Comparison of ENCODE assay signal across 9 cellular contexts in genomic region chr2:162840598-162841246, GRCh38. TPM values are rescaled to one million over a fixed set of nuclear protein-coding genes. Genes with fewer than 3 reads are reported as not detected.
A peak's percentile ranks its signal among the peaks of the same experiment; 100 is the strongest.
DNase-seq lines count a peak whose midpoint lies in the region; ATAC-seq lines count a peak whose summit lies in the region.
"Had no signal": no experiment of that assay in that cellular context is flagged by ENCODE, and none has a peak within 500 bp of the region (broad histone marks: within the 10 kb centered on the region; RNA-seq: fewer than 3 reads in every experiment).

No MANE protein-coding gene starts in this region.

- peak; percentile 71 for ATAC-seq in GM21381 (IDR thresholded peaks at IDR 0.05; ENCODE audit: unreplicated experiment)
- no peak for ATAC-seq in HG03097 (IDR thresholded peaks at IDR 0.05; ENCODE audit: low FRiP score, unreplicated experiment)

- DNase-seq in Daoy (ENCODE audit: low read depth) (peak; percentile 48), KG1 (lab: John Stamatoyannopoulos, UW) (peak; percentile 50), iPS DF 19.7 (ENCODE audit: low read depth, low spot score) (peak; percentile 72), substantia nigra (lab: John Stamatoyannopoulos, UW) (peak in 31 of 49 donors; percentile 4 to 57 (median 24))
- DNase-seq in activated naive CD8-positive, alpha-beta T cell treated with anti-CD3 and anti-CD28 coated beads for 36 hours: peak; percentile 18
- DNase-seq in activated CD8-positive, alpha-beta memory T cell treated with anti-CD3 and anti-CD28 coated beads, Interleukin-2, amount 50 U/mL, for 48 hours: no peak
- DNase-seq: upper lobe of left lung had no signal

- peaks cover 2% of the 10 kb centered on the region for H3K9me3 Mint-ChIP-seq in activated naive CD8-positive, alpha-beta T cell treated with anti-CD3 and anti-CD28 coated beads for 36 hours

- H3K27me3 Mint-ChIP-seq in activated naive CD8-positive, alpha-beta T cell treated with anti-CD3 and anti-CD28 coated beads for 36 hours: peaks cover 33% of the 10 kb centered on the region

- no peak overlapping the region for H3K27ac ChIP-seq in substantia nigra (ENCODE audit: low read depth, low read length, poor library complexity, severe bottlenecking)
- H3K27ac ChIP-seq: upper lobe of left lung had no signal

- no peak overlapping the region for H3K4me3 Mint-ChIP-seq in activated naive CD8-positive, alpha-beta T cell treated with anti-CD3 and anti-CD28 coated beads for 36 hours

- peaks cover 1% of the 10 kb centered on the region for H3K4me1 Mint-ChIP-seq in activated naive CD8-positive, alpha-beta T cell treated with anti-CD3 and anti-CD28 coated beads for 36 hours

- H3K36me3 Mint-ChIP-seq in activated naive CD8-positive, alpha-beta T cell treated with anti-CD3 and anti-CD28 coated beads for 36 hours: no peaks in the 10 kb centered on the region

- H3K27ac Mint-ChIP-seq in activated naive CD8-positive, alpha-beta T cell treated with anti-CD3 and anti-CD28 coated beads for 36 hours: no peak overlapping the region

RNA-seq across cellular contexts. Expression of gene KCNH7, which starts 2.2 kb away (rescaled TPM):
- not detected in 2 replicates for total RNA-seq in Daoy (2014; rRNA removed; shearing (Covaris generic))
- total RNA-seq in activated naive CD8-positive, alpha-beta T cell treated with anti-CD3 and anti-CD28 coated beads for 36 hours: not detected
